Comparison of ENCODE assay signal across 8 cellular contexts in the genomic region with DNA sequence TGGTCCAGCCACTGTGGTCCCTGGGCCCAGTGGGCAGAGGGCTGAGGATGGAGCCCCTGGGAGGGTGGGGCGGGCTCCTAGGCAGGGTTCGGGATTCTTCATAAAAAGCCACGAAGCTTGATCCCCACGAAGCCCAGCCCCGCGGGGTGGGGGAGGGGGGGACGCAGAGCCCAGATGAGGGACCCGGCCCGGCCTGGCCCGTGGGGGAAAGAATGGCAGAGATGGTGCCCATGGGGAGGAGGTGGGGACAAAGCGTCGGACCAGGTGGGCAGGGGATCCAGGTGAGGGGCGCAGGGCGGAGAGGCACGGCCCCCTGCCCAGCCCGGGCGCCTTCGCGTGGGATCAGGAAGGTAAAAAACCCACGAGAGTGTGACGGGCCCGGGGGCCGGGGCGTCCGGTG. TPM values are rescaled to one million over a fixed set of nuclear protein-coding genes. Genes with fewer than 3 reads are reported as not detected.
DNase-seq lines count a peak whose midpoint lies in the region; ATAC-seq, FAIRE-seq and TF ChIP-seq lines count a peak whose summit lies in the region.

No MANE protein-coding gene starts in this region.

- peak overlapping the region; percentile 77 to 81 for H3K18ac ChIP-seq in mesenchymal stem cell (ENCODE audit: low read depth in 1 of 2, low read length in 2 of 2)

- H3K9me3 ChIP-seq in liver (ENCODE audit: control insufficient read depth in 4 of 4, low read length in 3 of 4) (no peaks in the 10 kb centered on the region), HepG2 (ENCODE audit: low read length) (no peaks in the 10 kb centered on the region), mesenchymal stem cell (ENCODE audit: control insufficient read depth, low read length) (no peaks in the 10 kb centered on the region), uterus (no peaks in the 10 kb centered on the region)

- H3K36me3 Mint-ChIP-seq in MCF 10A (ENCODE audit: insufficient read depth, unreplicated experiment), result no peaks in the 10 kb centered on the region

- intact Hi-C loops in HepG2 (cut with micrococcal nuclease; ENCODE audit: unreplicated experiment) (no loop called here), MCF 10A (cut with micrococcal nuclease) (no loop called here), uterus (cut with DNase I; ENCODE audit: low total_unique reads) (no loop called here)

- H3K27ac Mint-ChIP-seq in MCF 10A (ENCODE audit: low read depth, unreplicated experiment), result no peak overlapping the region

- H3K27me3 ChIP-seq in liver (ENCODE audit: control insufficient read depth in 4 of 4, insufficient read depth in 4 of 4, low read length in 3 of 4), result no peaks in the 10 kb centered on the region
- peaks cover 1 to 14% of the 10 kb centered on the region in 2 experiments for H3K27me3 ChIP-seq in HepG2 (ENCODE audit: control insufficient read depth in 1 of 2, insufficient read depth in 2 of 2, low read length in 2 of 2)
- H3K27me3 ChIP-seq in mesenchymal stem cell (ENCODE audit: control insufficient read depth in 1 of 2, insufficient read depth in 1 of 2, low read length in 2 of 2), result peaks cover 52 to 55% of the 10 kb centered on the region in 2 experiments
- H3K27me3 ChIP-seq in uterus, result no peaks in the 10 kb centered on the region

- H3K4me1 ChIP-seq in liver (ENCODE audit: control insufficient read depth in 4 of 4, insufficient read depth in 4 of 4, low read length in 3 of 4), result peaks cover 0 to 10% (median 7%) of the 10 kb centered on the region in 4 donors
- peaks cover 6% of the 10 kb centered on the region; the same call in 1 of the 2 replicates for H3K4me1 ChIP-seq in HepG2 (ENCODE audit: insufficient read depth, low read length)
- H3K4me1 ChIP-seq in mesenchymal stem cell (ENCODE audit: control insufficient read depth, insufficient read depth, low read depth, low read length), result peaks cover 12% of the 10 kb centered on the region
- no peaks in the 10 kb centered on the region for H3K4me1 ChIP-seq in uterus

- H3K4me1 Mint-ChIP-seq in MCF 10A (ENCODE audit: insufficient read depth, unreplicated experiment), result no peaks in the 10 kb centered on the region

- peaks cover 25% of the 10 kb centered on the region for H3K27me3 Mint-ChIP-seq in MCF 10A (ENCODE audit: insufficient read depth, unreplicated experiment)

- DNase-seq in HepG2 (ENCODE audit: low spot score) (no peak), MCF 10A (ENCODE audit: unreplicated experiment) (no peak), mesenchymal stem cell (no peak), uterus (peak in 1 of 2 donors; percentile 21), A172 (ENCODE audit: low spot score) (no peak)

- CTCF ChIA-PET in HepG2 (lab: Yijun Ruan, JAX; ENCODE audit: low intra/inter-chr PET ratio, low total read pairs) (interaction anchor here (1.6 to 1.7 kb wide), 2 partner anchors 13 to 79 kb away, joined by 14 to 15 read pairs; no protein-coding TSS in a partner anchor), MCF 10A (lab: Yijun Ruan, JAX) (interaction anchor here (0.7 to 4.7 kb wide), 11 partner anchors 8 to 1618 kb away, joined by 3 to 33 read pairs (median 5); a partner anchor contains a TSS)

- H3K36me3 ChIP-seq in liver (ENCODE audit: control insufficient read depth in 4 of 4, insufficient read depth in 3 of 4, low read depth in 1 of 4, low read length in 3 of 4), result no peaks in the 10 kb centered on the region
- no peaks in the 10 kb centered on the region for H3K36me3 ChIP-seq in HepG2 (replicated peaks in 1 of 2; ENCODE audit: control insufficient read depth in 1 of 2, insufficient read depth in 2 of 2, low read length in 2 of 2)
- H3K36me3 ChIP-seq in mesenchymal stem cell (ENCODE audit: control insufficient read depth in 1 of 2, insufficient read depth in 2 of 2, low read depth in 1 of 2, low read length in 2 of 2), result no peaks in the 10 kb centered on the region
- no peaks in the 10 kb centered on the region for H3K36me3 ChIP-seq in uterus

- WGBS in liver, result 21% methylated on average over 25 of the region's 25 CpGs
- 96% methylated on average over 25 of the region's 25 CpGs for WGBS in HepG2 (ENCODE audit: low lambda C conversion rate)
- 40% methylated on average over 23 of the region's 25 CpGs for whole genome bisulfite sequencing in mesenchymal stem cell

- no peak for FAIRE-seq in HepG2 (lab: Jason Lieb, UNC)

- ATAC-seq in HepG2, result no peak
- no peak for ATAC-seq in GM18511 (IDR thresholded peaks at IDR 0.05; ENCODE audit: unreplicated experiment)
- ATAC-seq in GM21447 (IDR thresholded peaks at IDR 0.05; ENCODE audit: unreplicated experiment), result no peak

- H3K9me3 Mint-ChIP-seq in MCF 10A (ENCODE audit: unreplicated experiment), result no peaks in the 10 kb centered on the region

- no peak overlapping the region for H2BK12ac ChIP-seq in mesenchymal stem cell (ENCODE audit: low read length in 2 of 2)

- no peak overlapping the region for H3K14ac ChIP-seq in mesenchymal stem cell (ENCODE audit: low read length in 2 of 2)

- H3K27ac ChIP-seq in liver (ENCODE audit: low read depth in 1 of 2, low read length in 2 of 2) (peak overlapping the region; percentile 33 to 42), HepG2 (ENCODE audit: extremely low read length, insufficient read depth, low read length) (no peak overlapping the region), mesenchymal stem cell (ENCODE audit: low read length, poor library complexity, severe bottlenecking) (no peak overlapping the region), uterus (peak overlapping the region; percentile 77 to 84)

- TF ChIP-seq POLR2A in HepG2 (IDR thresholded peaks at IDR 0.05; ENCODE audit: insufficient read depth in 1 of 2, low read depth in 2 of 2, low read length in 2 of 2), result no peak
- TF ChIP-seq POLR2A in uterus (IDR thresholded peaks at IDR 0.05), result no peak

- H2BK120ac ChIP-seq in mesenchymal stem cell (ENCODE audit: low read depth, low read length), result no peak overlapping the region

- TF ChIP-seq EP300 in HepG2 (IDR thresholded peaks at IDR 0.05; ENCODE audit: low read depth in 2 of 2, low read length in 2 of 2), result no peak
- no peak for TF ChIP-seq EP300 in HepG2 (CRISPR knock-in tag; IDR thresholded peaks at IDR 0.05; ENCODE audit: borderline replicate concordance)

- TF ChIP-seq RAD21 in liver (IDR thresholded peaks at IDR 0.05) (no peak), HepG2 (CRISPR knock-in tag; IDR thresholded peaks at IDR 0.05) (no peak)

- no peak overlapping the region for H3K23ac ChIP-seq in mesenchymal stem cell (ENCODE audit: low read length in 2 of 2)

- H3K4me3 ChIP-seq in liver (ENCODE audit: low read depth in 1 of 3, low read length in 3 of 3) (peak overlapping the region; percentile 40 to 68 (median 49)), HepG2 (replicated peaks in 1 of 3; ENCODE audit: insufficient read depth in 1 of 3, low read depth in 2 of 3, low read length in 3 of 3) (peak overlapping the region in 1 of 3 experiments; percentile 64; a peak in 1 of 6 replicates), mesenchymal stem cell (ENCODE audit: insufficient read depth in 1 of 2, low read depth in 1 of 2, low read length in 2 of 2) (peak overlapping the region; percentile 67 to 84), uterus (peak overlapping the region; percentile 67 to 77)

- H3K4me3 Mint-ChIP-seq in MCF 10A (ENCODE audit: unreplicated experiment), result peak overlapping the region; percentile 73

- H3K4ac ChIP-seq in mesenchymal stem cell (ENCODE audit: low read depth in 1 of 2, low read length in 2 of 2), result peak overlapping the region; percentile 48 to 67

- H3K9ac ChIP-seq in liver (ENCODE audit: low read depth in 1 of 2, low read length in 2 of 2) (peak overlapping the region in 1 of 2 donors; percentile 72), HepG2 (ENCODE audit: insufficient read depth, low read depth, low read length) (no peak overlapping the region), mesenchymal stem cell (ENCODE audit: low read length) (peak overlapping the region; percentile 90)

- H4K91ac ChIP-seq in mesenchymal stem cell (ENCODE audit: low read length), result peak overlapping the region; percentile 85

- H3K79me2 ChIP-seq in HepG2 (ENCODE audit: insufficient read depth, low read length), result no peaks in the 10 kb centered on the region

- POLR2A ChIA-PET in HepG2 (lab: Yijun Ruan, JAX), result interaction anchor here (1.4 kb wide), 1 partner anchor 21 kb away, joined by 3 read pairs; no protein-coding TSS in a partner anchor
- POLR2A ChIA-PET in MCF 10A (lab: Yijun Ruan, JAX), result interaction anchor here (0.6 to 2.1 kb wide), 4 partner anchors 13 to 1599 kb away, joined by 3 to 7 read pairs (median 4); a partner anchor contains a TSS

- no peak overlapping the region for H3K4me2 ChIP-seq in HepG2 (ENCODE audit: low read depth, low read length)
- H3K4me2 ChIP-seq in mesenchymal stem cell (ENCODE audit: low read length, poor library complexity, severe bottlenecking), result peak overlapping the region; percentile 96

- BruUV-seq in HepG2 (replicated peaks; lab: Mats Ljungman, UMichigan) (no TSS peak), MCF 10A (replicated peaks; lab: Mats Ljungman, UMichigan) (no TSS peak)

- no peak overlapping the region for H2BK5ac ChIP-seq in mesenchymal stem cell (ENCODE audit: low read depth, low read length, poor library complexity, severe bottlenecking)

- no peak overlapping the region for H2AK5ac ChIP-seq in mesenchymal stem cell (ENCODE audit: low read length, severe bottlenecking)

- TF ChIP-seq CTCF in liver (IDR thresholded peaks at IDR 0.05; ENCODE audit: low read depth, low read length, missing input control) (no peak), HepG2 (CRISPR knock-in tag; IDR thresholded peaks at IDR 0.05) (no peak), MCF 10A (IDR thresholded peaks at IDR 0.05; ENCODE audit: unreplicated experiment) (no peak), uterus (IDR thresholded peaks at IDR 0.05) (no peak)

- in situ Hi-C loops in HepG2 (cut with HindIII; ENCODE audit: extremely low pct_ligation_motif_present, low pct_unique_long_range_greater_than_20kb), result no loop called here

- H4K20me1 ChIP-seq in HepG2 (ENCODE audit: insufficient read depth, low read length), result no peaks in the 10 kb centered on the region

- H4K8ac ChIP-seq in mesenchymal stem cell (ENCODE audit: low read length), result peak overlapping the region; percentile 97

- no peaks in the 10 kb centered on the region for H3K79me1 ChIP-seq in mesenchymal stem cell (replicated peaks; ENCODE audit: low read length, poor library complexity, severe bottlenecking)

- H2BK15ac ChIP-seq in mesenchymal stem cell (ENCODE audit: low read depth, poor library complexity, severe bottlenecking), result peak overlapping the region; percentile 74

- H2AFZ ChIP-seq in HepG2 (ENCODE audit: low read length) (no peak overlapping the region), mesenchymal stem cell (ENCODE audit: low read depth, low read length) (peak overlapping the region; percentile 100)

RNA-seq across cellular contexts. Expression of a gene that starts 6.0 kb away (rescaled TPM):
- total RNA-seq in liver (10 to 100 TPM; 11.9 to 37.7 TPM), HepG2 (2016; rRNA removed; fragmentation: Illumina TruSeq; extraction: Trizol) (41.3 and 42.9 TPM in 2 replicates), MCF 10A (2022) (40.2 and 41.4 TPM in 2 replicates), uterus (10 to 100 TPM; 11.8 to 31.2 (median 19.4) TPM)
- polyA plus RNA-seq in liver (10 to 100 TPM; 53.3 to 60.8 TPM), HepG2 (2011; rRNA removed) (20.1 and 22.2 TPM in 2 replicates)
- 15.1 and 27.5 TPM in 2 replicates for total RNA-seq in HepG2 (2016; cell fraction: cytosol; rRNA removed; fragmentation: Illumina TruSeq; extraction: Trizol; ENCODE audit: low read depth)
- 40.6 and 42.9 TPM in 2 replicates for total RNA-seq in HepG2 (2016; cell fraction: insoluble cytoplasmic fraction; rRNA removed; fragmentation: Illumina TruSeq; extraction: Trizol)
- total RNA-seq in HepG2 (2016; cell fraction: membrane; rRNA removed; fragmentation: Illumina TruSeq; extraction: Trizol), result 42.0 and 47.5 TPM in 2 replicates
- 23.9 and 25.7 TPM in 2 replicates for total RNA-seq in HepG2 (2016; cell fraction: nucleus; rRNA removed; fragmentation: Illumina TruSeq; extraction: Trizol)
- 29.6 and 31.2 TPM in 2 replicates for polyA plus RNA-seq in HepG2 (2011; cell fraction: cytosol; rRNA removed)
- 12.6 and 15.2 TPM in 2 replicates for polyA plus RNA-seq in HepG2 (2011; cell fraction: nucleus; rRNA removed)
- polyA plus RNA-seq in HepG2 (2012), result 17.0 and 17.5 TPM in 2 replicates
- polyA plus RNA-seq in HepG2 (2016; cell fraction: cytosol; fragmentation: Illumina TruSeq; extraction: Trizol; ENCODE audit: low read depth), result 24.1 and 40.1 TPM in 2 replicates
- polyA plus RNA-seq in HepG2 (2016; cell fraction: insoluble cytoplasmic fraction; fragmentation: Illumina TruSeq; extraction: Trizol; ENCODE audit: low read depth), result 40.1 and 44.7 TPM in 2 replicates
- polyA plus RNA-seq in HepG2 (2016; cell fraction: membrane; fragmentation: Illumina TruSeq; extraction: Trizol; ENCODE audit: low read depth), result 35.5 and 47.5 TPM in 2 replicates
- 41.8 TPM in 2 replicates for polyA plus RNA-seq in HepG2 (2016; cell fraction: nucleus; fragmentation: Illumina TruSeq; extraction: Trizol; ENCODE audit: insufficient read depth, low read depth)
- 24.8 and 45.0 TPM in 2 replicates for polyA minus RNA-seq in HepG2 (2011; rRNA and poly(A)+ RNA removed; ENCODE audit: low replicate concordance)
- 8.2 and 10.0 TPM in 2 replicates for polyA minus RNA-seq in HepG2 (2011; cell fraction: cytosol; rRNA and poly(A)+ RNA removed)
- polyA minus RNA-seq in HepG2 (2011; cell fraction: nucleus; rRNA and poly(A)+ RNA removed), result 12.9 and 17.4 TPM in 2 replicates
- 24.1 TPM for polyA plus RNA-seq in mesenchymal stem cell (2013, experiment 1 of 2)
- 24.4 TPM for polyA plus RNA-seq in mesenchymal stem cell (2013, experiment 2 of 2)
- total RNA-seq in A172 (2014; rRNA removed; shearing (Covaris generic)), result 31.1 and 31.5 TPM in 2 replicates

Comparison
In these comparisons a context has a peak if more than half of its experiments do, and no peak if none do; other contexts are left out.
1. H3K27ac ChIP-seq: peak in liver (2 of 2) and uterus (2 of 2); none in HepG2 (single experiment) and mesenchymal stem cell (single experiment).